1 cellular context compared by ENCODE assay signal in the genomic region with DNA sequence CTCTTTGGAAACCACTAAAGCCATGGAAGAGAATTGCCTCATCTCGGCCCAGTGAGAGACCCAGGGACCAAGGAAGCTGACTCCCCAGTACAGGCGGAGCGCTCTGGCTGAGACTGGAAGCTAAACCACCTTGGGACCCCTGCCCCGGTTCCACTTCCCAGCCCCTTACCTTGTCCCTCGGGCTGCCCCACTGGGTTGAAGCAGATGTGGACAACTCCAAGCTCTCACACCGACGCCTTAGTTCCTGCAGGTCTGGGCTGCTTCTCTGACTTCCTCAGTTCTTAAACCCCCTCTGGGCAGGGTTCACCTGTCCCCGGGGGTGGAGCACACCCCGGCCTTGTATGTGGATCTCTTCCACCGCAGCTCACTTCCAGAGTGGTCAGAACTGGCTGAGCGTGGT.
TF ChIP-seq lines count a peak whose summit lies in the region.

No MANE protein-coding gene starts in this region.

TF ChIP-seq in HepG2, 621 proteins besides CTCF, POLR2A, EP300 and RAD21:
- no peak for TF ChIP-seq ZNF710 (CRISPR knock-in tag; IDR thresholded peaks at IDR 0.05; ENCODE audit: borderline replicate concordance)
- no peak for TF ChIP-seq KAT7 (CRISPR knock-in tag; IDR thresholded peaks at IDR 0.05; ENCODE audit: borderline replicate concordance)
- TF ChIP-seq AGO2 (optimal IDR thresholded peaks at IDR 0.05; ENCODE audit: low read depth, low read length): peak; percentile 22
- TF ChIP-seq RBM22 (optimal IDR thresholded peaks at IDR 0.05; ENCODE audit: low read length): no peak
